In the genomic region with DNA sequence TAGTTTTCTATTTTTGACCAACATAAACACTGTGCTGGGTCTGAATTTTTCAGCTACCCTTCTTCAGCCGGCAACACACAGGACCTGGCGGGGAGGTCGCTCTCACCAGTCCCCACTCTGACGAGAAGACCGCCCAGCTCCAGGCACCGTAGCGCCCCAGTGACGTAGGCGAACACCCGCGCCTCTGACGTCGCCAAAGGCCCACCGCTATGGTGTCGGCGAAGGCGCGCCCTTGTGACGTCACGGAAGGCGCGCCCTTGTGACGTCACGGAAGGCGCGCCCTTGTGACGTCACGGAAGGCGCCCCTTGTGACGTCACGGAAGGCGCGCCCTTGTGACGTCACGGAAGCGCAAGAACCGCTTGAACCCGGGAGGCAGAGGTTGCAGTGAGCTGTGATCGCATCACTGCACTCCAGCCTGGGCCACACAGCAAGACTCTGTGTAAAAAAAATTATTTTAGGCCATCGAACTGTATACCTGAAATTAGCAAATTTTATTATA, we compare ENCODE assay signal across 7 cellular contexts.
DNase-seq lines count a peak whose midpoint lies in the region; ATAC-seq and FAIRE-seq lines count a peak whose summit lies in the region.
"Not testable (repeated sequence)": the region's sequence is repeated elsewhere in the genome, so short reads cannot be mapped to it uniquely, and the experiment has no call there.

No MANE protein-coding gene starts in this region.

- peak overlapping the region; percentile 90 for H3K27ac Mint-ChIP-seq in activated CD4-positive, alpha-beta T cell treated with anti-CD3 and anti-CD28 coated beads, Interleukin-2, amount 10 ng/mL, durations not matched to agents 24 days and 14 days

- peak; percentile 86 for ATAC-seq in HG02970 (IDR thresholded peaks at IDR 0.05; ENCODE audit: low FRiP score, unreplicated experiment)
- ATAC-seq in Right ventricle myocardium inferior: not testable (repeated sequence)

- not testable (repeated sequence) for H3K4me1 Mint-ChIP-seq in activated CD4-positive, alpha-beta T cell treated with anti-CD3 and anti-CD28 coated beads, Interleukin-2, amount 10 ng/mL, durations not matched to agents 24 days and 14 days

- not testable (repeated sequence) for FAIRE-seq in GM18507 (lab: Jason Lieb, UNC)

- H3K36me3 Mint-ChIP-seq in activated CD4-positive, alpha-beta T cell treated with anti-CD3 and anti-CD28 coated beads, Interleukin-2, amount 10 ng/mL, durations not matched to agents 24 days and 14 days (ENCODE audit: low read depth): not testable (repeated sequence)

- H3K9me3 Mint-ChIP-seq in activated CD4-positive, alpha-beta T cell treated with anti-CD3 and anti-CD28 coated beads, Interleukin-2, amount 10 ng/mL, durations not matched to agents 24 days and 14 days: not testable (repeated sequence)

- not testable (repeated sequence) for H3K27me3 Mint-ChIP-seq in activated CD4-positive, alpha-beta T cell treated with anti-CD3 and anti-CD28 coated beads, Interleukin-2, amount 10 ng/mL, durations not matched to agents 24 days and 14 days

- H3K4me3 Mint-ChIP-seq in activated CD4-positive, alpha-beta T cell treated with anti-CD3 and anti-CD28 coated beads, Interleukin-2, amount 10 ng/mL, durations not matched to agents 24 days and 14 days: peak overlapping the region; percentile 85

- intact Hi-C loops in activated CD4-positive, alpha-beta T cell treated with anti-CD3 and anti-CD28 coated beads, Interleukin-2, amount 10 ng/mL, durations not matched to agents 24 days and 14 days (cut with micrococcal nuclease): loop anchor here (1.0 to 5.0 kb wide), 2 partner anchors 154 to 1551 kb away; partner anchors contain the start of genes CEP170 and DESI2
- intact Hi-C loops in Right ventricle myocardium inferior (cut with DNase I): not testable (repeated sequence)

- DNase-seq in GM18507 (ENCODE audit: extremely low spot score, insufficient read length, low read depth): peak; percentile 40
- DNase-seq in NCI-H2227 treated with DMSO at 0.1 percent for 48 hours (lab: John Stamatoyannopoulos, UW): peak; percentile 45
- peak; percentile 94 for DNase-seq in activated CD4-positive, alpha-beta T cell treated with anti-CD3 and anti-CD28 coated beads, Interleukin-2, amount 10 ng/mL, durations not matched to agents 24 days and 14 days
- peak; percentile 6 for DNase-seq in amniotic stem cell (lab: John Stamatoyannopoulos, UW)
- DNase-seq in Right ventricle myocardium inferior (ENCODE audit: missing footprints): peak; percentile 77
- DNase-seq in stimulated activated CD4-positive, alpha-beta T cell treated with anti-CD3 and anti-CD28 coated beads, Interleukin-1b, Interleukin-23, amount 100 ng/mL, for 24 hours (ENCODE audit: low read depth in 4 of 4, low spot score in 1 of 4): peak; percentile 9 to 59 (median 47)

Comparison
In these comparisons a context has a peak if more than half of its experiments do, and no peak if none do; other contexts are left out.
1. DNase-seq: peak in every context shown above with its lines; median percentile 94 in activated CD4-positive, alpha-beta T cell treated with anti-CD3 and anti-CD28 coated beads, Interleukin-2, amount 10 ng/mL, durations not matched to agents 24 days and 14 days; 77 in Right ventricle myocardium inferior; 47 in stimulated activated CD4-positive, alpha-beta T cell treated with anti-CD3 and anti-CD28 coated beads, Interleukin-1b, Interleukin-23, amount 100 ng/mL, for 24 hours; 45 in NCI-H2227 treated with DMSO at 0.1 percent for 48 hours; 40 in GM18507; 6 in amniotic stem cell.